ENCODE assay signal across 29 cellular contexts in genomic region chr2:44211183-44211582, GRCh38.
"Had no signal": no experiment of that assay in that cellular context is flagged by ENCODE, and none has a peak within 500 bp of the region (broad histone marks: within the 10 kb centered on the region; RNA-seq: fewer than 3 reads in every experiment).

No MANE protein-coding gene starts in this region.

- ATAC-seq: activated CD4-positive, alpha-beta T cell treated with anti-CD3 and anti-CD28 coated beads for 36 hours; activated CD8-positive, alpha-beta memory T cell treated with anti-CD3 and anti-CD28 coated beads, Interleukin-2, amount 10 ng/mL, durations not matched to agents 7 days and 5 days; activated CD8-positive, alpha-beta T cell treated with anti-CD3 and anti-CD28 coated beads, Interleukin-2, amount 10 ng/mL, durations not matched to agents 7 days and 5 days; activated naive CD8-positive, alpha-beta T cell treated with anti-CD3 and anti-CD28 coated beads, Interleukin-2, amount 50 U/mL, for 24 hours; body of pancreas had no signal

- FAIRE-seq: colon had no signal

- H3K27ac ChIP-seq: adrenal gland, body of pancreas, esophagus muscularis mucosa, foreskin keratinocyte, gastrocnemius medialis had no signal

- H3K27me3 ChIP-seq: adrenal gland, body of pancreas, dorsolateral prefrontal cortex, esophagus muscularis mucosa, foreskin keratinocyte, gastrocnemius medialis had no signal

- H3K9me3 ChIP-seq: adrenal gland, body of pancreas, gastrocnemius medialis had no signal

- H3K4me3 ChIP-seq: adrenal gland, body of pancreas, dorsolateral prefrontal cortex, esophagus muscularis mucosa, gastrocnemius medialis had no signal

- DNase-seq: activated CD4-positive, alpha-beta memory T cell treated with anti-CD3 and anti-CD28 coated beads for 36 hours; activated CD4-positive, alpha-beta T cell treated with anti-CD3 and anti-CD28 coated beads for 36 hours; activated CD4-positive, alpha-beta T cell treated with anti-CD3 and anti-CD28 coated beads, Interleukin-2, amount 10 ng/mL, durations not matched to agents 24 days and 14 days; activated CD4-positive, CD25-positive, alpha-beta regulatory T cell; activated CD4-positive, CD25-positive, alpha-beta regulatory T cell treated with anti-CD3 and anti-CD28 coated beads, Interleukin-2, amount 50 U/mL, for 72 hours; activated CD8-positive, alpha-beta memory T cell treated with anti-CD3 and anti-CD28 coated beads, Interleukin-2, amount 10 ng/mL, durations not matched to agents 7 days and 5 days; activated CD8-positive, alpha-beta memory T cell treated with anti-CD3 and anti-CD28 coated beads, Interleukin-2, amount 50 U/mL, for 4 hours; activated CD8-positive, alpha-beta T cell treated with anti-CD3 and anti-CD28 coated beads, Interleukin-2, amount 10 ng/mL, durations not matched to agents 7 days and 5 days; activated effector memory CD4-positive, alpha-beta T cell treated with anti-CD3 and anti-CD28 coated beads, Interleukin-2, amount 50 U/mL, for 16 hours; activated naive CD4-positive, alpha-beta T cell treated with anti-CD3 and anti-CD28 coated beads for 36 hours; activated naive CD8-positive, alpha-beta T cell treated with anti-CD3 and anti-CD28 coated beads for 36 hours; activated naive CD8-positive, alpha-beta T cell treated with anti-CD3 and anti-CD28 coated beads, Interleukin-2, amount 50 U/mL, for 24 hours; activated T-cell treated with anti-CD3 and anti-CD28 coated beads, Interleukin-2, amount 50 U/mL, for 1 hour; activated T-cell treated with anti-CD3 and anti-CD28 coated beads, Interleukin-2, amount 50 U/mL, for 48 hours; adrenal gland; amygdala; aorta; body of pancreas; caudate nucleus; cortex of kidney; dorsolateral prefrontal cortex; effector memory CD4-positive, alpha-beta T cell; endodermal cell; erythroblast; gastrocnemius medialis; T-helper 2 cell had no signal

- H3K4me1 ChIP-seq: esophagus muscularis mucosa, foreskin keratinocyte had no signal
